In the genomic region with DNA sequence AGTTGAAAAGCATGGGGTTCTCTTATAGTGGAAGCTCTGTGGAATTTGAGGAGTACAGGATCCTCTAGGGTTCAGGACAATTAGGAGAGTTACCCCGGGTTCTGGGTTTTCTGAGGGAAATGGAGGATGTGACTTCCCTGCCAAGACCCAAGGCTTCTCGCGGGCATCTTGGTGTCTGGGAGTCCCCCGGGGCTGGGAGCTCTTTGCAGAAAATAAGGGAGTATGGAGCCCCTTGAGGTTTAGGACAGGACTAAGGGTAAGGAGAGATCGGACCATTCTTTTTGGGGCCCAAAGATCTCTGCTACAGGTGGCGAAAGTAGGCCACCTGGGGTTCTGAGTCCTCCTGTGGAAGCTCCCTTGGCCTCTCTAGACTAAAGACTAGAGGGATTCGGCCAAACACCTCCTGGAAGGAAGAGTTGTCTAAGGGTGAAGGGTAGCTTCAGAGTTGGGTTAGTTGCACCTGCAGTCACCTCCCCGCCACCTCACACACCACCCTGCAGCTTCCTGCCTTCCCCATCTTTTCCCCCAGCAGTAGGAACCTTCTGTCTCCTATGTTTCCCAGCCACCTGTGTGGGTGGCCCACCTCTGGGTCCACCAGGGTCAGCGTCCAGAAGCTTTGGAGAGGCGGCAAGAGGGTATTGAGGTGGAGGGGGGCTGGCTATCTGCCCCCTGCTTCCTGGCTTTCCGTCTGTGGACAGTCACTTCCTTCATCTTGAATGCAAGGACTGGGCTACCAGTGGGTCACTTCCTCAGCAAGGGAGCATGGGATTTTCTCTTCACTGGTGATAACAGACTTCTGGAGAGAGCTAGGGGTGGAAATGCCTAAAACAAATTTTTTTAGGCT, we compare ENCODE assay signal across 8 cellular contexts. TPM values are rescaled to one million over a fixed set of nuclear protein-coding genes. Genes with fewer than 3 reads are reported as not detected.
DNase-seq lines count a peak whose midpoint lies in the region; ATAC-seq, FAIRE-seq and TF ChIP-seq lines count a peak whose summit lies in the region.

No MANE protein-coding gene starts in this region.

- H3K9me2 ChIP-seq in PC-3 (replicated peaks; ENCODE audit: low read length) = no peaks in the 10 kb centered on the region

- H3K9me3 ChIP-seq in DND-41 (ENCODE audit: insufficient read depth, low read length, severe bottlenecking) = no peaks in the 10 kb centered on the region
- no peaks in the 10 kb centered on the region for H3K9me3 ChIP-seq in PC-3 (ENCODE audit: low read length)
- no peaks in the 10 kb centered on the region for H3K9me3 ChIP-seq in endocrine pancreas (ENCODE audit: control insufficient read depth, low read length)
- H3K9me3 ChIP-seq in pancreas = no peaks in the 10 kb centered on the region

- CTCF ChIA-PET in PC-3 (lab: Charles Lee) = interaction anchor here (1.0 kb wide), 1 partner anchor 60 kb away, joined by 3 read pairs; no protein-coding TSS in a partner anchor

- H3K4me1 ChIP-seq in DND-41 (ENCODE audit: insufficient read depth, low read length) = peaks cover 24% of the 10 kb centered on the region
- H3K4me1 ChIP-seq in PC-3 (ENCODE audit: insufficient read depth, low read length) = peaks cover 7% of the 10 kb centered on the region
- H3K4me1 ChIP-seq in endocrine pancreas (ENCODE audit: control insufficient read depth, insufficient read depth, low read length) = peaks cover 5% of the 10 kb centered on the region
- H3K4me1 ChIP-seq in pancreas = peaks cover 37 to 56% (median 37%) of the 10 kb centered on the region in 3 donors

- H4K20me1 ChIP-seq in DND-41 (ENCODE audit: insufficient read depth, low read length) (no peaks in the 10 kb centered on the region), PC-3 (ENCODE audit: low read length) (no peaks in the 10 kb centered on the region)

- H3K4me3 ChIP-seq in DND-41 (ENCODE audit: low read depth in 1 of 2, low read length in 2 of 2) (peak overlapping the region; percentile 88 to 90), PC-3 (ENCODE audit: low read length) (peak overlapping the region; percentile 89), endocrine pancreas (ENCODE audit: control insufficient read depth, insufficient read depth, low read length) (peak overlapping the region; percentile 36), pancreas (peak overlapping the region; percentile 78 to 95 (median 85))

- 22 to 28% methylated on average over 11 of the region's 11 CpGs for WGBS in pancreas, 2 donors

- peak overlapping the region; percentile 100 for H2AFZ ChIP-seq in DND-41 (ENCODE audit: low read depth, low read length)
- H2AFZ ChIP-seq in PC-3 (ENCODE audit: low read length) = peak overlapping the region; percentile 94

- intact Hi-C loops in PC-3 (cut with micrococcal nuclease) = loop anchor here (1.0 to 10.0 kb wide), 2 partner anchors 18 to 62 kb away; no protein-coding TSS in a partner anchor
- intact Hi-C loops in pancreas (cut with DNase I) = no loop called here

- DNase-seq in DND-41 = peak; percentile 10
- no peak for DNase-seq in PC-3
- DNase-seq in pancreas = no peak
- DNase-seq in glomerular visceral epithelial cell (ENCODE audit: extremely low spot score) = no peak
- no peak for DNase-seq in activated effector memory CD4-positive, alpha-beta T cell treated with anti-CD3 and anti-CD28 coated beads, Interleukin-2, amount 50 U/mL, for 16 hours
- DNase-seq in frontal cortex (ENCODE audit: low spot score in 2 of 2) = no peak

- BruUV-seq in PC-3 (replicated peaks; lab: Mats Ljungman, UMichigan) = TSS peak; percentile 27

- TF ChIP-seq CTCF in DND-41 (IDR thresholded peaks at IDR 0.05; ENCODE audit: borderline replicate concordance, extremely low read depth, low read length, poor library complexity, severe bottlenecking) (no peak), PC-3 (conservative IDR thresholded peaks at IDR 0.05; ENCODE audit: low read depth, low read length) (no peak), pancreas (IDR thresholded peaks at IDR 0.05) (no peak)

- POLR2A ChIA-PET in PC-3 (lab: Charles Lee; ENCODE audit: unreplicated experiment) = no interaction called here

- H3K27ac ChIP-seq in DND-41 (ENCODE audit: low read length) = peak overlapping the region; percentile 71
- no peak overlapping the region for H3K27ac ChIP-seq in PC-3 (ENCODE audit: low read length)
- H3K27ac ChIP-seq in pancreas = peak overlapping the region; percentile 35 to 85 (median 62)

- no peaks in the 10 kb centered on the region for H3F3A ChIP-seq in PC-3 (ENCODE audit: low read length, unreplicated experiment)

- H3K79me2 ChIP-seq in DND-41 (ENCODE audit: insufficient read depth, low read length) (peaks cover 21% of the 10 kb centered on the region), PC-3 (ENCODE audit: low read length) (peaks cover 13% of the 10 kb centered on the region)

- peak overlapping the region; percentile 92 for H3K9ac ChIP-seq in DND-41 (ENCODE audit: low read depth, low read length)
- H3K9ac ChIP-seq in PC-3 (ENCODE audit: low read length) = peak overlapping the region; percentile 87
- peak overlapping the region; percentile 83 for H3K9ac ChIP-seq in endocrine pancreas (ENCODE audit: control insufficient read depth, insufficient read depth, low read length)

- H3K27me3 ChIP-seq in DND-41 (ENCODE audit: insufficient read depth, low read length, poor library complexity) = no peaks in the 10 kb centered on the region
- H3K27me3 ChIP-seq in PC-3 (ENCODE audit: low read length) = no peaks in the 10 kb centered on the region
- H3K27me3 ChIP-seq in endocrine pancreas (ENCODE audit: control insufficient read depth, insufficient read depth, low read length) = no peaks in the 10 kb centered on the region
- no peaks in the 10 kb centered on the region for H3K27me3 ChIP-seq in pancreas

- H3K4me2 ChIP-seq in DND-41 (ENCODE audit: insufficient read depth, low read length) (peak overlapping the region; percentile 68), PC-3 (ENCODE audit: low read length) (peak overlapping the region; percentile 91)

- no peak for ATAC-seq in DND-41 (ENCODE audit: insufficient read depth, low read depth)
- ATAC-seq in PC-3 = no peak
- ATAC-seq in pancreas = no peak
- no peak for ATAC-seq in HG03280 (IDR thresholded peaks at IDR 0.05; ENCODE audit: unreplicated experiment)

- FAIRE-seq in pancreas (lab: Jason Lieb, UNC) (no peak), frontal cortex (lab: Jason Lieb, UNC) (no peak)

- no peaks in the 10 kb centered on the region for H3K36me3 ChIP-seq in DND-41 (ENCODE audit: insufficient read depth, low read length)
- no peaks in the 10 kb centered on the region for H3K36me3 ChIP-seq in PC-3 (ENCODE audit: low read depth, low read length)
- H3K36me3 ChIP-seq in endocrine pancreas (ENCODE audit: control insufficient read depth, insufficient read depth, low read length) = no peaks in the 10 kb centered on the region
- no peaks in the 10 kb centered on the region for H3K36me3 ChIP-seq in pancreas

RNA-seq across cellular contexts. Expression of a gene that starts 0.9 kb away (rescaled TPM):
- total RNA-seq in PC-3 (2014; rRNA removed) (13.2 and 17.2 TPM in 2 replicates), pancreas (10 to 100 TPM; 21.1 to 34.9 (median 27.7) TPM), frontal cortex (13.9 TPM)
- polyA plus RNA-seq in pancreas = 10 to 100 TPM; 20.5 to 25.2 TPM

RNA-seq across cellular contexts. Expression of a gene that starts 53.0 kb away (rescaled TPM):
- total RNA-seq in PC-3 (2014; rRNA removed) (15.3 and 15.8 TPM in 2 replicates), pancreas (10 to 100 TPM in 5 of 6 donors, 1 to 10 TPM in 1; 9.5 to 19.6 (median 14.0) TPM), frontal cortex (27.7 TPM)
- 10 to 100 TPM in 1 of 2 donors, 1 to 10 TPM in 1; 9.4 to 18.9 TPM for polyA plus RNA-seq in pancreas

Comparison
In these comparisons a context has a peak if more than half of its experiments do, and no peak if none do; other contexts are left out.
1. H3K4me3 ChIP-seq: peak in every context shown above with its lines; median percentile 89 in DND-41; 89 in PC-3; 85 in pancreas; 36 in endocrine pancreas.